19 cellular contexts compared by ENCODE assay signal in the genomic region with DNA sequence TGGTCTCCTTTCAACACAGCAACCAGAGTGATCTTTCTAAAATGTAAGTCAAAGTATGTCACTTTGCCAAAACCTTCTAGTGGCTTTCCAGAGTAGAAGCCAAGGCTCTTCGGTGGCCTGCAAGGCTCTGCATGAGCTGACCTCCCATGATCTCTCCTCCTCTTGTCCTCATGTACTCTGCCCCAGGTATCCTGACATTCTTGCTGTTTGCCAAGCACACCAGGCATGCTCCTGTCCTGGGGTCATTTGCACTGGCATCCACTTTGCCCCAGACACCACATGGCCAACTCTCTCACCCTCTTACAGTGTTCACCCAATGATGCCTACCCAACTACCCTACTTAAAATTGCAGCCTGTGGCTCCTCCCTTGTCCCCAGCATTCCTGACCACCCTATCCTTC.
"Had no signal": no experiment of that assay in that cellular context is flagged by ENCODE, and none has a peak within 500 bp of the region (broad histone marks: within the 10 kb centered on the region; RNA-seq: fewer than 3 reads in every experiment).

No MANE protein-coding gene starts in this region.

- H3K27ac ChIP-seq: SK-N-MC, VCaP had no signal

- H3K4me3 Mint-ChIP-seq: activated CD4-positive, alpha-beta memory T cell treated with anti-CD3 and anti-CD28 coated beads, Interleukin-2, amount 10 ng/mL, durations not matched to agents 7 days and 5 days; activated CD4-positive, alpha-beta T cell treated with anti-CD3 and anti-CD28 coated beads for 36 hours; activated naive CD4-positive, alpha-beta T cell treated with anti-CD3 and anti-CD28 coated beads for 36 hours; activated naive CD8-positive, alpha-beta T cell; activated T-helper 17 cell treated with anti-CD3 and anti-CD28 coated beads, Interleukin-2, amount 50 U/mL, for 72 hours; brain; T-cell had no signal

- H3K27me3 Mint-ChIP-seq: activated CD4-positive, alpha-beta T cell treated with anti-CD3 and anti-CD28 coated beads for 36 hours; activated naive CD8-positive, alpha-beta T cell; activated T-helper 17 cell treated with anti-CD3 and anti-CD28 coated beads, Interleukin-2, amount 50 U/mL, for 72 hours; brain; T-cell had no signal

- DNase-seq: activated CD4-positive, alpha-beta T cell treated with anti-CD3 and anti-CD28 coated beads, Interleukin-2, amount 50 U/mL, for 1 hour; activated gamma-delta T cell; activated T-cell treated with anti-CD3 and anti-CD28 coated beads for 4 hours; KG1; NCI-H1092; NCI-H1417 treated with DMSO at 0.1 percent for 48 hours; NCI-H1694; NCI-H2107; SIG-M5; T1000 had no signal

- ATAC-seq: activated T-helper 17 cell treated with anti-CD3 and anti-CD28 coated beads, Interleukin-2, amount 50 U/mL, for 72 hours; T-cell had no signal

- H3K4me1 Mint-ChIP-seq: activated CD4-positive, alpha-beta memory T cell treated with anti-CD3 and anti-CD28 coated beads, Interleukin-2, amount 10 ng/mL, durations not matched to agents 7 days and 5 days; activated CD4-positive, alpha-beta T cell treated with anti-CD3 and anti-CD28 coated beads for 36 hours; activated T-helper 17 cell treated with anti-CD3 and anti-CD28 coated beads, Interleukin-2, amount 50 U/mL, for 72 hours; T-cell had no signal

- H3K36me3 Mint-ChIP-seq: activated naive CD8-positive, alpha-beta T cell; T-cell had no signal

- H3K9me3 Mint-ChIP-seq: activated CD4-positive, alpha-beta memory T cell treated with anti-CD3 and anti-CD28 coated beads, Interleukin-2, amount 10 ng/mL, durations not matched to agents 7 days and 5 days; activated naive CD4-positive, alpha-beta T cell treated with anti-CD3 and anti-CD28 coated beads for 36 hours; activated T-helper 17 cell treated with anti-CD3 and anti-CD28 coated beads, Interleukin-2, amount 50 U/mL, for 72 hours; brain; T-cell had no signal

- H3K4me3 ChIP-seq: SK-N-MC had no signal

- H3K27ac Mint-ChIP-seq: activated CD4-positive, alpha-beta memory T cell treated with anti-CD3 and anti-CD28 coated beads, Interleukin-2, amount 10 ng/mL, durations not matched to agents 7 days and 5 days; activated CD4-positive, alpha-beta T cell treated with anti-CD3 and anti-CD28 coated beads for 36 hours; activated naive CD4-positive, alpha-beta T cell treated with anti-CD3 and anti-CD28 coated beads for 36 hours; activated naive CD8-positive, alpha-beta T cell; activated T-helper 17 cell treated with anti-CD3 and anti-CD28 coated beads, Interleukin-2, amount 50 U/mL, for 72 hours; T-cell had no signal
